ENCODE assay signal across 8 cellular contexts in genomic region chr1:27725374-27726172, GRCh38. TPM values are rescaled to one million over a fixed set of nuclear protein-coding genes. Genes with fewer than 3 reads are reported as not detected.
DNase-seq lines count a peak whose midpoint lies in the region; ATAC-seq, FAIRE-seq and TF ChIP-seq lines count a peak whose summit lies in the region.

Gene FAM76A, plus strand, starts transcription at chr1:27725961. Its CDS starts 120 bp downstream, at chr1:27726081.

- peak; percentile 99 to 100 (median 99) for DNase-seq in NCI-H1417 (lab: John Stamatoyannopoulos, UW)
- DNase-seq in SW 1271 (lab: John Stamatoyannopoulos, UW): peak; percentile 87 to 95
- DNase-seq in activated naive CD8-positive, alpha-beta T cell treated with anti-CD3 and anti-CD28 coated beads, Interleukin-2, amount 50 U/mL, for 24 hours: peak; percentile 100
- peak; percentile 100 for DNase-seq in Right ventricle myocardium superior
- DNase-seq in pancreas: peak; percentile 99 to 100 (median 100)
- peak; percentile 99 to 100 for DNase-seq in tibial artery

- no peaks in the 10 kb centered on the region for H3K27me3 ChIP-seq in pancreas
- no peaks in the 10 kb centered on the region for H3K27me3 ChIP-seq in tibial artery

- WGBS in pancreas, 2 donors: 3% methylated on average over 64 to 72 of the region's 72 CpGs

- H3K36me3 Mint-ChIP-seq in activated naive CD8-positive, alpha-beta T cell treated with anti-CD3 and anti-CD28 coated beads, Interleukin-2, amount 50 U/mL, for 24 hours (ENCODE audit: low read depth): peaks cover 5% of the 10 kb centered on the region

- H3K4me3 Mint-ChIP-seq in activated naive CD8-positive, alpha-beta T cell treated with anti-CD3 and anti-CD28 coated beads, Interleukin-2, amount 50 U/mL, for 24 hours: peak within 1 kb of the TSS; percentile 85

- intact Hi-C loops in Right ventricle myocardium superior (cut with DNase I) (no loop called here), pancreas (cut with DNase I) (no loop called here), tibial artery (cut with DNase I; ENCODE audit: low total_unique reads) (loop anchor here (1.0 kb wide), 1 partner anchor 48 kb away; the partner anchor contains the start of gene STX12)

- H3K27me3 Mint-ChIP-seq in activated naive CD8-positive, alpha-beta T cell treated with anti-CD3 and anti-CD28 coated beads, Interleukin-2, amount 50 U/mL, for 24 hours: no peaks in the 10 kb centered on the region

- no peaks in the 10 kb centered on the region for H3K9me3 Mint-ChIP-seq in activated naive CD8-positive, alpha-beta T cell treated with anti-CD3 and anti-CD28 coated beads, Interleukin-2, amount 50 U/mL, for 24 hours

- H3K27ac ChIP-seq in pancreas: peak within 1 kb of the TSS; percentile 86 to 89 (median 88)
- H3K27ac ChIP-seq in tibial artery: peak within 1 kb of the TSS; percentile 93 to 97

- peak within 1 kb of the TSS; percentile 85 to 96 (median 95) for H3K4me3 ChIP-seq in pancreas
- peak within 1 kb of the TSS; percentile 94 to 99 for H3K4me3 ChIP-seq in tibial artery

- peak; percentile 92 for FAIRE-seq in pancreas (lab: Jason Lieb, UNC)

- peak within 1 kb of the TSS; percentile 86 for H3K27ac Mint-ChIP-seq in activated naive CD8-positive, alpha-beta T cell treated with anti-CD3 and anti-CD28 coated beads, Interleukin-2, amount 50 U/mL, for 24 hours

- H3K9me3 ChIP-seq in pancreas (no peaks in the 10 kb centered on the region), tibial artery (no peaks in the 10 kb centered on the region)

- peak; percentile 69 for TF ChIP-seq CTCF in GM12874 (IDR thresholded peaks at IDR 0.05; ENCODE audit: insufficient read depth, low read depth, low read length)
- peak; percentile 13 to 45 (median 36) for TF ChIP-seq CTCF in pancreas (IDR thresholded peaks at IDR 0.05)
- TF ChIP-seq CTCF in tibial artery (IDR thresholded peaks at IDR 0.05): peak; percentile 18 to 42

- H3K36me3 ChIP-seq in pancreas (no peaks in the 10 kb centered on the region), tibial artery (peaks cover 10 to 18% (median 11%) of the 10 kb centered on the region in 3 donors)

- peaks cover 17% of the 10 kb centered on the region for H3K4me1 Mint-ChIP-seq in activated naive CD8-positive, alpha-beta T cell treated with anti-CD3 and anti-CD28 coated beads, Interleukin-2, amount 50 U/mL, for 24 hours

- no peaks in the 10 kb centered on the region for H3K4me1 ChIP-seq in pancreas
- peaks cover 5 to 14% (median 12%) of the 10 kb centered on the region in 4 donors for H3K4me1 ChIP-seq in tibial artery

- peak; percentile 94 for ATAC-seq in HG02763 (IDR thresholded peaks at IDR 0.05; ENCODE audit: unreplicated experiment)
- peak; percentile 99 for ATAC-seq in activated naive CD8-positive, alpha-beta T cell treated with anti-CD3 and anti-CD28 coated beads, Interleukin-2, amount 50 U/mL, for 24 hours
- peak; percentile 98 for ATAC-seq in Right ventricle myocardium superior (ENCODE audit: poor library complexity)
- ATAC-seq in pancreas: peak; percentile 95 to 98 (median 97)

RNA-seq across cellular contexts. Expression of gene FAM76A, which starts in this region (rescaled TPM):
- 9.8 TPM for total RNA-seq in Right ventricle myocardium superior
- total RNA-seq in pancreas: 1 to 10 TPM; 5.0 to 8.7 (median 6.4) TPM
- polyA plus RNA-seq in pancreas: 1 to 10 TPM; 4.3 to 6.4 TPM

Comparison
In these comparisons a context has a peak if more than half of its experiments do, and no peak if none do; other contexts are left out.
1. Peak in every context shown above with its lines: DNase-seq, ATAC-seq, H3K4me3 ChIP-seq and H3K27ac ChIP-seq.